Comparison of ENCODE assay signal across 1 cellular context in the genomic region with DNA sequence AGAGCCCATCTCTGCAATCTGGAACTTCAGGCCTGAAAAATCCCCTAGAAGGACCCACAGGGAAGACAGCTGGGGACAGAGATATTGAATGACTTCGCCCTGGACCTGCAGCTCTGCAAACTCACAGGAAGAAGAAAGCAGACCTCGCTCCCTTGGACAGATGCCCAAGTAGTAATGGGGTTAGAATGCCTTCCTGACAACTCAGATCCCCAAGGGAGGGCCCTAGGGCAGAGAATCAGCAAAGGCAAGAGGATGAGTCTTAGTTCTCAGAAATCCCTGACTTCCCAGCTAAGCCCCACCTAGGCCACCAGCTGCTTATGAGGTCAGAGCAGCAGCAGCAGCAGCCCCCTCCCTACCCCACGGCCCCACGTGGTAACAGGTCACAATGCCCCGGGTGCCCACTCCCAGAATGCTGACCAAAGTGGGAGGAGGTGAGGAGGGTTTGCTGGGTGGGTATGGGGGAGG.
TF ChIP-seq lines count a peak whose summit lies in the region.

TSS of gene C20orf141 (plus strand) at position 401 of the 465 bp plus-strand sequence. CDS start 198 bp downstream, outside the sequence.

TF ChIP-seq in HEK293, 187 proteins besides CTCF, POLR2A, EP300 and RAD21 (continued from another document):
- TF ChIP-seq ZXDB (tag by site-specific recombination; IDR thresholded peaks at IDR 0.05) (no peak), ZNF10 (tag by site-specific recombination; IDR thresholded peaks at IDR 0.05) (no peak), ZNF274 (IDR thresholded peaks at IDR 0.05; ENCODE audit: low read length) (no peak), ZNF274 (tag by site-specific recombination; IDR thresholded peaks at IDR 0.05; ENCODE audit: borderline replicate concordance) (no peak), ZNF354C (tag by site-specific recombination; IDR thresholded peaks at IDR 0.05; ENCODE audit: borderline replicate concordance, low read depth) (no peak), ZBTB17 (tag by site-specific recombination; IDR thresholded peaks at IDR 0.05) (peak; percentile 70), TRIM28 (IDR thresholded peaks at IDR 0.05; ENCODE audit: borderline replicate concordance, low read length) (no peak), ZNF747 (tag by site-specific recombination; IDR thresholded peaks at IDR 0.05) (no peak), ZNF416 (tag by site-specific recombination; IDR thresholded peaks at IDR 0.05) (no peak), ZNF660 (tag by site-specific recombination; IDR thresholded peaks at IDR 0.05) (no peak), ZNF335 (tag by site-specific recombination; conservative IDR thresholded peaks at IDR 0.05) (peak; percentile 48; the same call in 1 of the 2 replicates), ZNF561 (tag by site-specific recombination; IDR thresholded peaks at IDR 0.05; ENCODE audit: borderline replicate concordance) (no peak), GLI2 (tag by site-specific recombination; IDR thresholded peaks at IDR 0.05; ENCODE audit: borderline replicate concordance, low read depth) (no peak), ZNF664 (tag by site-specific recombination; IDR thresholded peaks at IDR 0.05) (no peak), PRDM6 (tag by site-specific recombination; IDR thresholded peaks at IDR 0.05) (no peak), ZNF701 (tag by site-specific recombination; IDR thresholded peaks at IDR 0.05) (no peak), ZNF830 (tag by site-specific recombination; IDR thresholded peaks at IDR 0.05; ENCODE audit: low read depth) (no peak), ZNF184 (tag by site-specific recombination; IDR thresholded peaks at IDR 0.05) (0 out of 2 replicates have a peak, but pooled peaks have one; percentile 69), REST (tag by site-specific recombination; IDR thresholded peaks at IDR 0.05) (no peak), OSR2 (tag by site-specific recombination; IDR thresholded peaks at IDR 0.05) (0 out of 2 replicates have a peak, but pooled peaks have one; percentile 15), ZNF645 (tag by site-specific recombination; IDR thresholded peaks at IDR 0.05) (no peak), ZNF626 (tag by site-specific recombination; IDR thresholded peaks at IDR 0.05) (no peak), PATZ1 (tag by site-specific recombination; IDR thresholded peaks at IDR 0.05) (peak; percentile 48), ZNF560 (tag by site-specific recombination; IDR thresholded peaks at IDR 0.05; ENCODE audit: borderline replicate concordance) (no peak), ZNF837 (tag by site-specific recombination; IDR thresholded peaks at IDR 0.05) (no peak), ZNF585B (tag by site-specific recombination; IDR thresholded peaks at IDR 0.05) (no peak), ZNF214 (tag by site-specific recombination; IDR thresholded peaks at IDR 0.05; ENCODE audit: borderline replicate concordance) (no peak), ZNF473 (tag by site-specific recombination; IDR thresholded peaks at IDR 0.05) (no peak), ZNF132 (tag by site-specific recombination; IDR thresholded peaks at IDR 0.05; ENCODE audit: borderline replicate concordance) (no peak), ZNF791 (tag by site-specific recombination; IDR thresholded peaks at IDR 0.05) (no peak), ZBTB8A (tag by site-specific recombination; IDR thresholded peaks at IDR 0.05) (no peak), ZNF155 (tag by site-specific recombination; IDR thresholded peaks at IDR 0.05) (no peak), KLF9 (tag by site-specific recombination; IDR thresholded peaks at IDR 0.05; ENCODE audit: low read depth) (no peak), ZNF555 (tag by site-specific recombination; conservative IDR thresholded peaks at IDR 0.05) (no peak), ZNF548 (tag by site-specific recombination; IDR thresholded peaks at IDR 0.05) (no peak), BCL6B (tag by site-specific recombination; IDR thresholded peaks at IDR 0.05) (no peak), ZNF624 (tag by site-specific recombination; IDR thresholded peaks at IDR 0.05) (no peak), ZNF157 (tag by site-specific recombination; IDR thresholded peaks at IDR 0.05) (no peak), ZNF391 (tag by site-specific recombination; IDR thresholded peaks at IDR 0.05; ENCODE audit: borderline replicate concordance, low read depth) (no peak), ZFP41 (tag by site-specific recombination; IDR thresholded peaks at IDR 0.05; ENCODE audit: borderline replicate concordance) (no peak), GLIS1 (tag by site-specific recombination; IDR thresholded peaks at IDR 0.05) (peak; percentile 97), ZNF48 (tag by site-specific recombination; IDR thresholded peaks at IDR 0.05) (no peak), ZNF366 (tag by site-specific recombination; conservative IDR thresholded peaks at IDR 0.05) (0 out of 2 replicates have a peak, but pooled peaks have one; percentile 24), GLI4 (tag by site-specific recombination; IDR thresholded peaks at IDR 0.05) (no peak), ZNF629 (tag by site-specific recombination; IDR thresholded peaks at IDR 0.05) (peak; percentile 70), ZNF571 (tag by site-specific recombination; IDR thresholded peaks at IDR 0.05) (no peak), SP7 (tag by site-specific recombination; IDR thresholded peaks at IDR 0.05) (no peak), ZNF623 (tag by site-specific recombination; IDR thresholded peaks at IDR 0.05) (no peak)
- TF ChIP-seq, protein P1, sequence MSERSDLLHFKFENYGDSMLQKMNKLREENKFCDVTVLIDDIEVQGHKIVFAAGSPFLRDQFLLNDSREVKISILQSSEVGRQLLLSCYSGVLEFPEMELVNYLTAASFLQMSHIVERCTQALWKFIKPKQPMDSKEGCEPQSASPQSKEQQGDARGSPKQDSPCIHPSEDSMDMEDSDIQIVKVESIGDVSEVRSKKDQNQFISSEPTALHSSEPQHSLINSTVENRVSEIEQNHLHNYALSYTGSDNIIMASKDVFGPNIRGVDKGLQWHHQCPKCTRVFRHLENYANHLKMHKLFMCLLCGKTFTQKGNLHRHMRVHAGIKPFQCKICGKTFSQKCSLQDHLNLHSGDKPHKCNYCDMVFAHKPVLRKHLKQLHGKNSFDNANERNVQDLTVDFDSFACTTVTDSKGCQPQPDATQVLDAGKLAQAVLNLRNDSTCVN (tag by site-specific recombination; optimal IDR thresholded peaks at IDR 0.05) = no peak
- TF ChIP-seq, protein P2, sequence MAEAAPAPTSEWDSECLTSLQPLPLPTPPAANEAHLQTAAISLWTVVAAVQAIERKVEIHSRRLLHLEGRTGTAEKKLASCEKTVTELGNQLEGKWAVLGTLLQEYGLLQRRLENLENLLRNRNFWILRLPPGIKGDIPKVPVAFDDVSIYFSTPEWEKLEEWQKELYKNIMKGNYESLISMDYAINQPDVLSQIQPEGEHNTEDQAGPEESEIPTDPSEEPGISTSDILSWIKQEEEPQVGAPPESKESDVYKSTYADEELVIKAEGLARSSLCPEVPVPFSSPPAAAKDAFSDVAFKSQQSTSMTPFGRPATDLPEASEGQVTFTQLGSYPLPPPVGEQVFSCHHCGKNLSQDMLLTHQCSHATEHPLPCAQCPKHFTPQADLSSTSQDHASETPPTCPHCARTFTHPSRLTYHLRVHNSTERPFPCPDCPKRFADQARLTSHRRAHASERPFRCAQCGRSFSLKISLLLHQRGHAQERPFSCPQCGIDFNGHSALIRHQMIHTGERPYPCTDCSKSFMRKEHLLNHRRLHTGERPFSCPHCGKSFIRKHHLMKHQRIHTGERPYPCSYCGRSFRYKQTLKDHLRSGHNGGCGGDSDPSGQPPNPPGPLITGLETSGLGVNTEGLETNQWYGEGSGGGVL (tag by site-specific recombination; IDR thresholded peaks at IDR 0.05) = peak; percentile 34; the same call in 1 of the 2 replicates
- TF ChIP-seq, protein P3, sequence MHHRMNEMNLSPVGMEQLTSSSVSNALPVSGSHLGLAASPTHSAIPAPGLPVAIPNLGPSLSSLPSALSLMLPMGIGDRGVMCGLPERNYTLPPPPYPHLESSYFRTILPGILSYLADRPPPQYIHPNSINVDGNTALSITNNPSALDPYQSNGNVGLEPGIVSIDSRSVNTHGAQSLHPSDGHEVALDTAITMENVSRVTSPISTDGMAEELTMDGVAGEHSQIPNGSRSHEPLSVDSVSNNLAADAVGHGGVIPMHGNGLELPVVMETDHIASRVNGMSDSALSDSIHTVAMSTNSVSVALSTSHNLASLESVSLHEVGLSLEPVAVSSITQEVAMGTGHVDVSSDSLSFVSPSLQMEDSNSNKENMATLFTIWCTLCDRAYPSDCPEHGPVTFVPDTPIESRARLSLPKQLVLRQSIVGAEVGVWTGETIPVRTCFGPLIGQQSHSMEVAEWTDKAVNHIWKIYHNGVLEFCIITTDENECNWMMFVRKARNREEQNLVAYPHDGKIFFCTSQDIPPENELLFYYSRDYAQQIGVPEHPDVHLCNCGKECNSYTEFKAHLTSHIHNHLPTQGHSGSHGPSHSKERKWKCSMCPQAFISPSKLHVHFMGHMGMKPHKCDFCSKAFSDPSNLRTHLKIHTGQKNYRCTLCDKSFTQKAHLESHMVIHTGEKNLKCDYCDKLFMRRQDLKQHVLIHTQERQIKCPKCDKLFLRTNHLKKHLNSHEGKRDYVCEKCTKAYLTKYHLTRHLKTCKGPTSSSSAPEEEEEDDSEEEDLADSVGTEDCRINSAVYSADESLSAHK (tag by site-specific recombination; IDR thresholded peaks at IDR 0.05) = no peak
